Comparison of ENCODE assay signal across 8 cellular contexts in the genomic region with DNA sequence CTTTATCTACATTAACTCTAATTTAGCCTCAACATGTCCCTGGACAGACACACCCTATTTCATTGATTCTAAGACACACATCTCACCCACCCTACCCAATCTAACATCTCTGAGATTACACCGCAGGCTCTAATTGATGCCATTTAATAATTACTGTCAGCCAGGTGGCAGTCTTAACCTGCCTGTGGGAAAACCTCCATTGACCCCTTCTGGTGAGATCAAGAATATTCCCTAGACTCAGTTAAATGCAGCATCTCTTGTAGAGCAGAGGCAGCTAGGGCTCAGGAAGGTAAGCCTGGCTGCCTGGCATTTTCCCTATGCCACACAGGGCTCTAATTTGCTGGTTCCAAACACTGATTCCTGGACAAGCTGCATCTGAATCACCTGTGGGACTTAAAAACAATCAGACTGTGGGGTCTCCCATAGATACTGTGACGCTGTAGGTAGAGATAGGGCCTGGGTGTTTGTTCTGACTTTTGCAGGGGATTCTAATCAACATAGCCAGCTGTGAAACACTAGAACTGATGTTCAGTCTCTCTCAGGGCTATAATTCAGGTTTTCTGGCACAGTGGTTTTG. TPM values are rescaled to one million over a fixed set of nuclear protein-coding genes. Genes with fewer than 3 reads are reported as not detected.
DNase-seq lines count a peak whose midpoint lies in the region; ATAC-seq lines count a peak whose summit lies in the region.

No MANE protein-coding gene starts in this region.

- intact Hi-C loops in left colon (cut with DNase I, micrococcal nuclease) = no loop called here

- ATAC-seq in T-helper 17 cell (peak; percentile 74), left colon (peak; percentile 45), HG03565 (IDR thresholded peaks at IDR 0.05; ENCODE audit: unreplicated experiment) (no peak), GM21825 (IDR thresholded peaks at IDR 0.05; ENCODE audit: unreplicated experiment) (no peak)

- H3K27ac Mint-ChIP-seq in T-helper 17 cell = peak overlapping the region; percentile 27

- H3K4me1 Mint-ChIP-seq in T-helper 17 cell = peaks cover 20% of the 10 kb centered on the region

- no peaks in the 10 kb centered on the region for H3K9me3 ChIP-seq in T-helper 17 cell (ENCODE audit: control insufficient read depth, low read length, poor library complexity, severe bottlenecking)

- DNase-seq in NCI-H1092 treated with DMSO at 0.1 percent for 48 hours (lab: John Stamatoyannopoulos, UW) (peak; percentile 8), NCI-H1092 (lab: John Stamatoyannopoulos, UW) (no peak), NCI-H1105 (lab: John Stamatoyannopoulos, UW) (peak; percentile 49), T-helper 17 cell (no peak), left colon (no peak), mucosa of gallbladder (ENCODE audit: low spot score) (no peak)

- no peaks in the 10 kb centered on the region for H3K36me3 Mint-ChIP-seq in T-helper 17 cell (ENCODE audit: low read depth)

- H3K4me3 Mint-ChIP-seq in T-helper 17 cell = no peak overlapping the region

- H3K27me3 Mint-ChIP-seq in T-helper 17 cell = peaks cover under 1% of the 10 kb centered on the region

RNA-seq across cellular contexts. Expression of a gene that starts 14.3 kb away (rescaled TPM):
- total RNA-seq in T-helper 17 cell (10 to 100 TPM; 78.0 to 92.2 TPM), left colon (10 to 100 TPM; 62.3 to 66.1 TPM), mucosa of gallbladder (64.5 TPM)

RNA-seq across cellular contexts. Expression of a gene that starts 14.8 kb away (rescaled TPM):
- total RNA-seq in T-helper 17 cell (1 to 10 TPM; 2.7 to 3.1 TPM), left colon (under 1 TPM in 1 of 2 donors, not detected in 1; 0.14 TPM), mucosa of gallbladder (22.6 TPM)

RNA-seq across cellular contexts. Expression of a gene that starts 51.8 kb away (rescaled TPM):
- under 1 TPM; 0.37 to 0.39 TPM for total RNA-seq in T-helper 17 cell
- total RNA-seq in left colon = under 1 TPM; 0.25 to 0.31 TPM
- 0.32 TPM for total RNA-seq in mucosa of gallbladder

Comparison
In these comparisons a context has a peak if more than half of its experiments do, and no peak if none do; other contexts are left out.
1. DNase-seq: peak in NCI-H1092 treated with DMSO at 0.1 percent for 48 hours (single experiment) and NCI-H1105 (single experiment); none in NCI-H1092 (single experiment), T-helper 17 cell (0 of 3), left colon (0 of 2) and mucosa of gallbladder (single experiment).
2. ATAC-seq: peak in T-helper 17 cell (single experiment) and left colon (single experiment); none in HG03565 (single experiment) and GM21825 (single experiment).